Comparison of ENCODE assay signal across 28 cellular contexts in genomic region chr7:28349637-28350036, GRCh38.
A peak's percentile ranks its signal among the peaks of the same experiment; 100 is the strongest.
DNase-seq lines count a peak whose midpoint lies in the region; ATAC-seq, FAIRE-seq and TF ChIP-seq lines count a peak whose summit lies in the region.
"Had no signal": no experiment of that assay in that cellular context is flagged by ENCODE, and none has a peak within 500 bp of the region (broad histone marks: within the 10 kb centered on the region; RNA-seq: fewer than 3 reads in every experiment).

No MANE protein-coding gene starts in this region.

- no peak overlapping the region for H4K5ac ChIP-seq in IMR-90 (ENCODE audit: low read depth, low read length)

- H3K4me3 ChIP-seq in IMR-90 (ENCODE audit: insufficient read depth, low read depth, low read length), result no peak overlapping the region
- H3K4me3 ChIP-seq: gastrocnemius medialis, HAP-1, psoas muscle, SK-N-MC, vagina had no signal

- no peak overlapping the region for H3K4ac ChIP-seq in IMR-90 (ENCODE audit: low read depth, low read length)

- H3K4me2 ChIP-seq in IMR-90 (ENCODE audit: low read depth, low read length), result no peak overlapping the region
- H3K4me2 ChIP-seq: KMS-11 had no signal

- no peak overlapping the region for H2BK120ac ChIP-seq in IMR-90 (ENCODE audit: low read depth, low read length)

- no peak overlapping the region for H2BK20ac ChIP-seq in IMR-90 (ENCODE audit: low read depth, low read length)

- H2AFZ ChIP-seq in IMR-90 (replicated peaks; ENCODE audit: low read length, poor library complexity), result no peak overlapping the region

- dilution Hi-C loops in IMR-90 (cut with HindIII; ENCODE audit: low sequenced_read_pairs, unreplicated experiment), result no loop called here

- H3K14ac ChIP-seq in IMR-90 (replicated peaks; ENCODE audit: low read depth, low read length), result no peak overlapping the region

- in situ Hi-C loops in IMR-90 (cut with MboI; ENCODE audit: low sequenced_read_pairs), result no loop called here

- H3K4me1 ChIP-seq in IMR-90 (ENCODE audit: control insufficient read depth, insufficient read depth, low read length), result peaks cover 15% of the 10 kb centered on the region
- H3K4me1 ChIP-seq: HAP-1, psoas muscle had no signal

- H4K20me1 ChIP-seq in IMR-90 (ENCODE audit: insufficient read depth, low read length), result no peaks in the 10 kb centered on the region

- TF ChIP-seq RAD21 in IMR-90 (IDR thresholded peaks at IDR 0.05; ENCODE audit: low read length), result no peak

- intact Hi-C loops in IMR-90 (cut with micrococcal nuclease), result no loop called here

- H2BK5ac ChIP-seq in IMR-90 (ENCODE audit: low read depth, low read length, poor library complexity, severe bottlenecking), result no peak overlapping the region

- CTCF ChIA-PET in IMR-90 (lab: Yijun Ruan, JAX), result no interaction called here

- no peak overlapping the region for H3K9ac ChIP-seq in IMR-90 (ENCODE audit: low read depth, low read length)
- H3K9ac ChIP-seq: KMS-11 had no signal

- H3K23ac ChIP-seq in IMR-90 (ENCODE audit: low read depth, low read length), result no peak overlapping the region

- H3K27me3 ChIP-seq in IMR-90 (ENCODE audit: control insufficient read depth, insufficient read depth, low read length), result no peaks in the 10 kb centered on the region; the same call in 1 of the 2 replicates
- H3K27me3 ChIP-seq: gastrocnemius medialis, vagina had no signal

- no peak overlapping the region for H2AK9ac ChIP-seq in IMR-90 (replicated peaks; ENCODE audit: low read depth, low read length, poor library complexity)

- no TSS peak for BruUV-seq in IMR-90 (replicated peaks; lab: Mats Ljungman, UMichigan)

- ATAC-seq in IMR-90 (ENCODE audit: low read depth) (no peak), HG02981 (IDR thresholded peaks at IDR 0.05; ENCODE audit: unreplicated experiment) (no peak), GM19452 (IDR thresholded peaks at IDR 0.05; ENCODE audit: unreplicated experiment) (no peak)
- ATAC-seq: gastrocnemius medialis, left lobe of liver, psoas muscle had no signal

- no peak for TF ChIP-seq CTCF in IMR-90 (conservative IDR thresholded peaks at IDR 0.05; ENCODE audit: low read depth, low read length)

- no peaks in the 10 kb centered on the region for H3K9me1 ChIP-seq in IMR-90 (ENCODE audit: insufficient read depth, low read length)

- no peak overlapping the region for H4K8ac ChIP-seq in IMR-90 (ENCODE audit: low read depth in 2 of 2, low read length in 2 of 2)

- peak overlapping the region; percentile 23; the same call in 1 of the 2 replicates for H3K18ac ChIP-seq in IMR-90 (ENCODE audit: low read depth, low read length)

- H4K91ac ChIP-seq in IMR-90 (ENCODE audit: insufficient read depth, low read depth, low read length), result no peak overlapping the region

- no peak overlapping the region for H3K27ac ChIP-seq in IMR-90 (ENCODE audit: insufficient read depth, low read length)
- H3K27ac ChIP-seq: C4-2B, gastrocnemius medialis, KMS-11, neutrophil, psoas muscle, SK-N-MC, vagina, VCaP had no signal

- no peak overlapping the region for H2BK15ac ChIP-seq in IMR-90 (ENCODE audit: low read depth, low read length)

- no peak overlapping the region for H2AK5ac ChIP-seq in IMR-90 (ENCODE audit: low read depth, low read length)

- TF ChIP-seq POLR2A in IMR-90 (IDR thresholded peaks at IDR 0.05; ENCODE audit: low read depth, low read length) (no peak), H54 (IDR thresholded peaks at IDR 0.05; ENCODE audit: low read depth, low read length) (no peak)

- FAIRE-seq in islet of Langerhans (lab: Jason Lieb, UNC) (peak; percentile 76), H54 (lab: Jason Lieb, UNC) (no peak)
- FAIRE-seq: astrocyte, endometrium, GM19239 had no signal

- H3K9me3 ChIP-seq in IMR-90 (ENCODE audit: control insufficient read depth, insufficient read depth, low read length), result no peaks in the 10 kb centered on the region
- H3K9me3 ChIP-seq: gastrocnemius medialis, HAP-1, neutrophil, psoas muscle, vagina had no signal

- POLR2A ChIA-PET in IMR-90 (lab: Charles Lee; ENCODE audit: unreplicated experiment), result no interaction called here

- no peaks in the 10 kb centered on the region for H3K36me3 ChIP-seq in IMR-90 (ENCODE audit: control insufficient read depth, insufficient read depth, low read length)
- H3K36me3 ChIP-seq: gastrocnemius medialis, HAP-1, neutrophil, vagina had no signal

- DNase-seq in DMS53 treated with DMSO at 0.1 percent for 48 hours (lab: John Stamatoyannopoulos, UW; ENCODE audit: unreplicated experiment) (peak; percentile 98), IMR-90 (peak; percentile 42), NCI-H748 treated with DMSO at 0.1 percent for 48 hours (lab: John Stamatoyannopoulos, UW) (peak; percentile 71), H54 (ENCODE audit: insufficient read length, low spot score) (no peak)
- no peak for DNase-seq in activated CD4-positive, alpha-beta T cell treated with anti-CD3 and anti-CD28 coated beads, Interleukin-2, amount 50 U/mL, for 4 hours
- DNase-seq: activated CD4-positive, alpha-beta T cell treated with anti-CD3 and anti-CD28 coated beads, Interleukin-2, amount 10 ng/mL, durations not matched to agents 24 days and 14 days; activated gamma-delta T cell; activated T-cell treated with anti-CD3 and anti-CD28 coated beads, Interleukin-2, amount 50 U/mL, for 24 hours; gastrocnemius medialis; hippocampal formation; NCI-H1436 treated with DMSO at 0.1 percent for 48 hours; NCI-H526 treated with DMSO at 0.1 percent for 48 hours; psoas muscle; T-helper 2 cell had no signal

- H3K79me1 ChIP-seq in IMR-90 (ENCODE audit: low read depth in 1 of 2, low read length in 2 of 2), result no peaks in the 10 kb centered on the region

- no CpG with 5 or more reads among the region's 1 CpG for WGBS in IMR-90 (ENCODE audit: extremely low coverage in 2 of 2, insufficient read length in 1 of 2), 2 experiments

- no peak overlapping the region for H3K56ac ChIP-seq in IMR-90 (ENCODE audit: extremely low read depth, insufficient read depth, low read length)

TF ChIP-seq in IMR-90, 13 proteins besides CTCF, POLR2A, EP300 and RAD21:
- no peak for TF ChIP-seq USF2 (IDR thresholded peaks at IDR 0.05; ENCODE audit: low read depth, low read length)
- TF ChIP-seq CHD1 (IDR thresholded peaks at IDR 0.05; ENCODE audit: low read depth, low read length), result no peak
- no peak for TF ChIP-seq RCOR1 (IDR thresholded peaks at IDR 0.05; ENCODE audit: insufficient replicate concordance, low read length)
- no peak for TF ChIP-seq RFX5 (IDR thresholded peaks at IDR 0.05; ENCODE audit: low read depth, low read length)
- TF ChIP-seq ELK1 (IDR thresholded peaks at IDR 0.05; ENCODE audit: borderline replicate concordance, low read depth, low read length), result no peak
- TF ChIP-seq FOS (IDR thresholded peaks at IDR 0.05; ENCODE audit: low read depth, low read length), result no peak
- no peak for TF ChIP-seq MAZ (IDR thresholded peaks at IDR 0.05; ENCODE audit: borderline replicate concordance, low read depth, low read length)
- no peak for TF ChIP-seq BHLHE40 (IDR thresholded peaks at IDR 0.05; ENCODE audit: low read depth, low read length)
- TF ChIP-seq SMC3 (IDR thresholded peaks at IDR 0.05; ENCODE audit: low read depth, low read length), result no peak
- no peak for TF ChIP-seq NFE2L2 (IDR thresholded peaks at IDR 0.05; ENCODE audit: low read depth, low read length)
- no peak for TF ChIP-seq MAFK (IDR thresholded peaks at IDR 0.05; ENCODE audit: low read depth, low read length)
- no peak for TF ChIP-seq MXI1 (IDR thresholded peaks at IDR 0.05; ENCODE audit: borderline replicate concordance, low read depth, low read length)
- TF ChIP-seq CEBPB (IDR thresholded peaks at IDR 0.05; ENCODE audit: low read depth, low read length), result no peak

Comparison
In these comparisons a context has a peak if more than half of its experiments do, and no peak if none do; other contexts are left out.
1. DNase-seq: peak in DMS53 treated with DMSO at 0.1 percent for 48 hours (single experiment), IMR-90 (single experiment) and NCI-H748 treated with DMSO at 0.1 percent for 48 hours (single experiment); none in activated CD4-positive, alpha-beta T cell treated with anti-CD3 and anti-CD28 coated beads, Interleukin-2, amount 50 U/mL, for 4 hours (0 of 2) and H54 (single experiment).